9 cellular contexts compared by ENCODE assay signal in genomic region chr6:57267586-57268293, GRCh38. TPM values are rescaled to one million over a fixed set of nuclear protein-coding genes. Genes with fewer than 3 reads are reported as not detected.
A peak's percentile ranks its signal among the peaks of the same experiment; 100 is the strongest.
DNase-seq lines count a peak whose midpoint lies in the region; ATAC-seq, FAIRE-seq and TF ChIP-seq lines count a peak whose summit lies in the region.
"Had no signal": no experiment of that assay in that cellular context is flagged by ENCODE, and none has a peak within 500 bp of the region (broad histone marks: within the 10 kb centered on the region; RNA-seq: fewer than 3 reads in every experiment).

No MANE protein-coding gene starts in this region.

- no peaks in the 10 kb centered on the region for H3K9me3 ChIP-seq in sigmoid colon
- H3K9me3 ChIP-seq: neutrophil had no signal

- TF ChIP-seq CTCF in sigmoid colon (IDR thresholded peaks at IDR 0.05) = peak in 3 of 4 experiments; percentile 27 to 41 (median 28)

- peak; percentile 98 for FAIRE-seq in A204.1 (lab: Jason Lieb, UNC)

- no peaks in the 10 kb centered on the region for H3K36me3 ChIP-seq in sigmoid colon
- H3K36me3 ChIP-seq: neutrophil had no signal

- 76 to 82% methylated on average over 10 of the region's 10 CpGs for WGBS in sigmoid colon, 2 donors

- intact Hi-C loops in sigmoid colon (cut with DNase I) = no loop called here

- DNase-seq in GM04503 (ENCODE audit: low read depth) = peak; percentile 98
- DNase-seq in NCI-H345 (lab: John Stamatoyannopoulos, UW) = peak; percentile 27
- DNase-seq in activated T-cell treated with anti-CD3 and anti-CD28 coated beads for 4 hours = peak; percentile 26
- peak; percentile 93 for DNase-seq in glomerular visceral epithelial cell (ENCODE audit: extremely low spot score)
- peak; percentile 70 for DNase-seq in sigmoid colon
- no peak for DNase-seq in midbrain (lab: John Stamatoyannopoulos, UW)

- no peak for ATAC-seq in HG02870 (IDR thresholded peaks at IDR 0.05; ENCODE audit: unreplicated experiment)

- peak overlapping the region; percentile 48 to 95 (median 78) for H3K27ac ChIP-seq in sigmoid colon
- H3K27ac ChIP-seq: neutrophil had no signal

- H3K27me3 ChIP-seq in sigmoid colon = no peaks in the 10 kb centered on the region
- H3K27me3 ChIP-seq: neutrophil had no signal

- no peak overlapping the region for H3K4me3 ChIP-seq in sigmoid colon

- peak in 2 of 4 donors; percentile 17 to 28 for TF ChIP-seq EP300 in sigmoid colon (IDR thresholded peaks at IDR 0.05)

- H3K4me1 ChIP-seq in sigmoid colon = peaks cover 0 to 56% (median 41%) of the 10 kb centered on the region in 4 donors

- no peak for TF ChIP-seq POLR2A in sigmoid colon (IDR thresholded peaks at IDR 0.05)

RNA-seq across cellular contexts. Expression of gene RAB23, which starts 45.6 kb away (rescaled TPM):
- 100 to 1,000 TPM; 115 to 188 (median 167) TPM for total RNA-seq in sigmoid colon
- polyA plus RNA-seq in sigmoid colon = 10 to 100 TPM in 1 of 3 donors, 1 to 10 TPM in 2; 3.5 to 10.1 (median 7.8) TPM

RNA-seq across cellular contexts. Expression of gene PRIM2, which starts 49.7 kb away (rescaled TPM):
- total RNA-seq in sigmoid colon = 10 to 100 TPM; 10.7 to 14.7 (median 12.4) TPM
- 1 to 10 TPM; 3.6 to 8.8 (median 6.2) TPM for polyA plus RNA-seq in sigmoid colon
